ENCODE assay signal across 1 cellular context in the genomic region with DNA sequence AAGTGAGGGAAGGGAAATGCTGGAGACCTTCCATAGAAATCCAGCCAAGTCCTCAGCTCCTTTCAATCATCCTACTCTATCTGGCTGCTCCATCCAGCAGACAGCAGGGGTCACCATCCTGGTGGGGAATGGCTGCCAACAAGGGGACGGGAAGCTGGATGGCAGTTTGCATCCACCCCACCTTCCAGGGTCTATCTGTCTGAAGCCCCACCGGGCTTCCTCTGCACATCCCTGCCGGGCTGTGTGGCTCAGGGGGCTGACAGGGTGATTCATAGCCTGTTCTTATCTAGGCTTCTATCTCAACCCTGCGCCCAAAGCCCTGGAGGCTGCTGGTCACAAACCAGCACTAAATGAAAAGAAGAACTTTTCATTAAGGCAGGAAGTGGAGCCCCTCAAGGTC.
TF ChIP-seq lines count a peak whose summit lies in the region.

No MANE protein-coding gene starts in this region.

TF ChIP-seq in HepG2, 621 proteins besides CTCF, POLR2A, EP300 and RAD21:
- TF ChIP-seq STAG1 (CRISPR knock-in tag; IDR thresholded peaks at IDR 0.05) (peak; percentile 57), XRCC5 (optimal IDR thresholded peaks at IDR 0.05; ENCODE audit: low read length) (peak; percentile 47), NR2F1 (CRISPR knock-in tag; IDR thresholded peaks at IDR 0.05) (no peak)
TF ChIP-seq in HepG2: peak in this region for 2.
